In the genomic region with DNA sequence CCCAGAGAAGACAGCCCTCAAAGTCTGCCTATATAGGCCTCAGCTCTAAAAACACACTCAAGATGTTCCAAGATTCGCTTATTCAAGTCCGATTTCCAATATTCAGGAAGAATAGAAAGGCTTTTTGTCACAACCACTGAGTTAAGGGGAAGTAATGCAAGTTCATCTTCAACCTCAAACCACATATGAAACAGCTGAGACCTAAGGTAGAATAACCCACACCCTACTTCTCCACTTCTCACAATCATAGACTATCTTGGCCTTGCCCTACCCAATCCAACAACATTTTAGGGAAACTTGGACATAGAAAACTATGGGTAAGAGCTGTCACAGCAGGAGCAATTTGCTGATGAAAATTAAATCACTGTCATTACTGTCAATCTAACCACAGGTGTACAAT, we compare ENCODE assay signal across 17 cellular contexts.
DNase-seq lines count a peak whose midpoint lies in the region; ATAC-seq and TF ChIP-seq lines count a peak whose summit lies in the region.
"Had no signal": no experiment of that assay in that cellular context is flagged by ENCODE, and none has a peak within 500 bp of the region (broad histone marks: within the 10 kb centered on the region; RNA-seq: fewer than 3 reads in every experiment).

No MANE protein-coding gene starts in this region.

- peaks cover 12% of the 10 kb centered on the region for H3K4me1 ChIP-seq in RWPE2 (ENCODE audit: insufficient read depth, poor library complexity, severe bottlenecking)
- H3K4me1 ChIP-seq in osteoblast (ENCODE audit: insufficient read depth, low read length) = peaks cover 11% of the 10 kb centered on the region
- peaks cover 0 to 4% of the 10 kb centered on the region in 2 donors for H3K4me1 ChIP-seq in breast epithelium
- peaks cover 26% of the 10 kb centered on the region for H3K4me1 ChIP-seq in left ventricle myocardium inferior
- H3K4me1 ChIP-seq: Caco-2 had no signal

- intact Hi-C loops in breast epithelium (cut with DNase I; ENCODE audit: low total_unique reads) = no loop called here
- intact Hi-C loops in left ventricle myocardium inferior (cut with micrococcal nuclease) = no loop called here

- no peak overlapping the region for H3K4me2 ChIP-seq in osteoblast (ENCODE audit: insufficient read depth, low read length)

- H3K27ac ChIP-seq in RWPE2 (ENCODE audit: poor library complexity, severe bottlenecking) (peak overlapping the region; percentile 16), osteoblast (ENCODE audit: low read depth, low read length) (peak overlapping the region; percentile 21), breast epithelium (no peak overlapping the region), left ventricle myocardium inferior (replicated peaks) (no peak overlapping the region)
- H3K27ac ChIP-seq: 22Rv1, HL-60 had no signal

- H3K79me2 ChIP-seq in osteoblast (ENCODE audit: insufficient read depth, low read length) = no peaks in the 10 kb centered on the region

- H4K20me1 ChIP-seq in osteoblast (ENCODE audit: insufficient read depth, low read length) = no peaks in the 10 kb centered on the region

- H3K4me3 ChIP-seq in RWPE2 (ENCODE audit: severe bottlenecking) = no peak overlapping the region
- no peak overlapping the region for H3K4me3 ChIP-seq in osteoblast (ENCODE audit: insufficient read depth, low read length)
- H3K4me3 ChIP-seq in breast epithelium = no peak overlapping the region
- H3K4me3 ChIP-seq in left ventricle myocardium inferior = no peak overlapping the region
- H3K4me3 ChIP-seq: MG63 had no signal

- DNase-seq in NCI-H1417 (lab: John Stamatoyannopoulos, UW) (peak in 2 of 3 experiments; percentile 6 to 64), NCI-H1417 treated with DMSO at 0.1 percent for 48 hours (lab: John Stamatoyannopoulos, UW) (no peak), RWPE2 (ENCODE audit: low spot score) (no peak), osteoblast (ENCODE audit: insufficient read length, low spot score, missing footprints) (no peak), NCI-H526 (lab: John Stamatoyannopoulos, UW) (no peak), breast epithelium (ENCODE audit: low spot score in 2 of 2) (no peak), left ventricle myocardium inferior (no peak)
- DNase-seq: Caco-2; H7; hippocampal formation; naive thymus-derived CD8-positive, alpha-beta T cell; NCI-H2029 treated with DMSO at 0.1 percent for 48 hours had no signal

- peak; percentile 46 for ATAC-seq in HG03521 (IDR thresholded peaks at IDR 0.05; ENCODE audit: unreplicated experiment)
- no peak for ATAC-seq in RWPE2 (ENCODE audit: low read depth)
- ATAC-seq: activated CD8-positive, alpha-beta memory T cell treated with anti-CD3 and anti-CD28 coated beads, Interleukin-2, amount 10 ng/mL, durations not matched to agents 7 days and 5 days; naive thymus-derived CD8-positive, alpha-beta T cell had no signal

- TF ChIP-seq POLR2A in breast epithelium (IDR thresholded peaks at IDR 0.05) = no peak

- H3K27me3 ChIP-seq in RWPE2 (ENCODE audit: insufficient read depth, poor library complexity, severe bottlenecking) (no peaks in the 10 kb centered on the region), osteoblast (ENCODE audit: insufficient read depth, low read length) (no peaks in the 10 kb centered on the region), breast epithelium (no peaks in the 10 kb centered on the region), left ventricle myocardium inferior (ENCODE audit: low read depth) (no peaks in the 10 kb centered on the region)
- H3K27me3 ChIP-seq: MG63 had no signal

- H3K36me3 ChIP-seq in RWPE2 (ENCODE audit: low read depth) (peaks cover 7% of the 10 kb centered on the region; the same call in 1 of the 2 replicates), osteoblast (ENCODE audit: insufficient read depth, low read length) (no peaks in the 10 kb centered on the region), breast epithelium (no peaks in the 10 kb centered on the region), left ventricle myocardium inferior (peaks cover 6% of the 10 kb centered on the region)

- H3K9me3 ChIP-seq in RWPE2 (ENCODE audit: severe bottlenecking) (no peaks in the 10 kb centered on the region), osteoblast (ENCODE audit: low read depth, low read length) (no peaks in the 10 kb centered on the region), breast epithelium (no peaks in the 10 kb centered on the region), left ventricle myocardium inferior (replicated peaks) (no peaks in the 10 kb centered on the region)
- H3K9me3 ChIP-seq: Caco-2, MG63 had no signal

- no peak overlapping the region for H2AFZ ChIP-seq in osteoblast (ENCODE audit: low read length)

- TF ChIP-seq CTCF in RWPE2 (IDR thresholded peaks at IDR 0.05; ENCODE audit: poor library complexity, severe bottlenecking) = no peak
- TF ChIP-seq CTCF in osteoblast (IDR thresholded peaks at IDR 0.05; ENCODE audit: extremely low read depth, low read depth, low read length) = no peak
- no peak for TF ChIP-seq CTCF in breast epithelium (IDR thresholded peaks at IDR 0.05)
- TF ChIP-seq CTCF in left ventricle myocardium inferior (IDR thresholded peaks at IDR 0.05; ENCODE audit: borderline replicate concordance) = no peak

Comparison
In these comparisons a context has a peak if more than half of its experiments do, and no peak if none do; other contexts are left out.
1. DNase-seq: peak in NCI-H1417 (2 of 3); none in NCI-H1417 treated with DMSO at 0.1 percent for 48 hours (single experiment), RWPE2 (single experiment), osteoblast (single experiment), NCI-H526 (0 of 2), breast epithelium (0 of 2) and left ventricle myocardium inferior (single experiment).
2. H3K27ac ChIP-seq: peak in RWPE2 (single experiment) and osteoblast (single experiment); none in breast epithelium (0 of 2) and left ventricle myocardium inferior (single experiment).